Comparison of ENCODE assay signal across 24 cellular contexts in the genomic region with DNA sequence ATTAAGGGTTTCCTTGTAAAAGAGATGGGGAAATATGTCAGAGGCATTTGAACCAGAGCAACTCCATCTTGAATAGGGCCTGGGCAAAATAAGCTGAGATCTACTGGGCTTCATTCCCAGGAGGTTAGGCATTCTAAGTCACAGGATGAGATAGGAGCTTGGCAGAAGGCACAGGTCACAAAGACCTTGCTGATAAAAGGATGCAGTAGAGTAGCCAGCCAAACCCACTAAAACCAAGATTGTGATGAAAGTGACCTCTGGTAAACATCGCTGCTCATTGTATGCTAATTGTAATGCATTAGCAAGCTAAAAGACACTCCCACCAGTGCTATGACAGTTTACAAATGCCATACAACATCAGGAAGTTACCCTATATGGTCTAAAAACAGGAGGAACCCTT.
DNase-seq lines count a peak whose midpoint lies in the region; ATAC-seq and TF ChIP-seq lines count a peak whose summit lies in the region.
"Had no signal": no experiment of that assay in that cellular context is flagged by ENCODE, and none has a peak within 500 bp of the region (broad histone marks: within the 10 kb centered on the region; RNA-seq: fewer than 3 reads in every experiment).

No MANE protein-coding gene starts in this region.

- peak overlapping the region; percentile 17 for H2AFZ ChIP-seq in neuronal stem cell (ENCODE audit: low read length)

- H3K27me3 ChIP-seq in heart left ventricle (no peaks in the 10 kb centered on the region), right atrium auricular region (no peaks in the 10 kb centered on the region), neuronal stem cell (ENCODE audit: control insufficient read depth in 3 of 3, insufficient read depth in 3 of 3, low read depth in 1 of 3, low read length in 3 of 3) (no peaks in the 10 kb centered on the region), WERI-Rb-1 (ENCODE audit: insufficient read depth, low read depth, severe bottlenecking) (no peaks in the 10 kb centered on the region)
- H3K27me3 ChIP-seq in CD4-positive, alpha-beta T cell (ENCODE audit: control insufficient read depth, insufficient read depth, low read length) = no peaks in the 10 kb centered on the region
- H3K27me3 ChIP-seq: BLaER1 treated with 17β-estradiol and CSF1 and Interleukin-3, amounts not matched to agents 10 nM and 100 nM had no signal

- no peaks in the 10 kb centered on the region for H3K27me3 Mint-ChIP-seq in CD4-positive, alpha-beta T cell
- H3K27me3 Mint-ChIP-seq: B cell; CD4-positive, alpha-beta memory T cell; CD8-positive, alpha-beta memory T cell had no signal

- no peak overlapping the region for H3K4me2 ChIP-seq in neuronal stem cell (ENCODE audit: insufficient read depth, low read length, poor library complexity, severe bottlenecking)
- H3K4me2 ChIP-seq: A549; BLaER1 treated with 17β-estradiol and CSF1 and Interleukin-3, amounts not matched to agents 10 nM and 100 nM had no signal

- H2BK15ac ChIP-seq in neuronal stem cell (ENCODE audit: low read length) = no peak overlapping the region

- H3K4me3 Mint-ChIP-seq in CD4-positive, alpha-beta T cell = no peak overlapping the region
- H3K4me3 Mint-ChIP-seq: B cell; CD8-positive, alpha-beta memory T cell had no signal

- DNase-seq in heart left ventricle (peak in 1 of 5 donors; percentile 32), Right ventricle myocardium inferior (ENCODE audit: missing footprints) (no peak), left ventricle myocardium superior (no peak), right atrium auricular region (ENCODE audit: low spot score) (no peak), neuronal stem cell (ENCODE audit: low spot score) (no peak), WERI-Rb-1 (no peak)
- DNase-seq in CD4-positive, alpha-beta T cell = no peak
- DNase-seq: AML-193; CD4-positive, alpha-beta memory T cell; CD8-positive, alpha-beta memory T cell; COR-L47; DMS 273 treated with DMSO at 0.1 percent for 48 hours; DMS153; DMS53; DMS79; DND-41; EL; GDM1 had no signal

- no peaks in the 10 kb centered on the region for H3K79me1 ChIP-seq in neuronal stem cell (ENCODE audit: low read depth, low read length)

- H3K4ac ChIP-seq in neuronal stem cell (ENCODE audit: low read length) = no peak overlapping the region

- no peak overlapping the region for H3K23ac ChIP-seq in neuronal stem cell (ENCODE audit: low read depth, low read length, poor library complexity)

- H3K9ac ChIP-seq in neuronal stem cell (ENCODE audit: low read depth, low read length, poor library complexity) = no peak overlapping the region
- H3K9ac ChIP-seq: BLaER1 treated with 17β-estradiol and CSF1 and Interleukin-3, amounts not matched to agents 10 nM and 100 nM had no signal

- TF ChIP-seq CTCF in heart left ventricle (IDR thresholded peaks at IDR 0.05) (no peak), right atrium auricular region (IDR thresholded peaks at IDR 0.05) (no peak), WERI-Rb-1 (IDR thresholded peaks at IDR 0.05; ENCODE audit: low read depth, low read length) (no peak)
- no peak for TF ChIP-seq CTCF in CD4-positive, alpha-beta T cell (IDR thresholded peaks at IDR 0.05)

- H3K4me1 Mint-ChIP-seq in CD4-positive, alpha-beta T cell (ENCODE audit: low read depth) = no peaks in the 10 kb centered on the region
- H3K4me1 Mint-ChIP-seq: B cell; CD4-positive, alpha-beta memory T cell; CD8-positive, alpha-beta memory T cell had no signal

- no peak for TF ChIP-seq POLR2A in heart left ventricle (IDR thresholded peaks at IDR 0.05)

- POLR2A ChIA-PET in CD4-positive, alpha-beta T cell (lab: Charles Lee) = no interaction called here

- 75 to 87% (median 78%) methylated on average over 1 of the region's 1 CpG for WGBS in heart left ventricle, 4 donors
- no CpG with 5 or more reads among the region's 1 CpG for WGBS in neuronal stem cell (ENCODE audit: extremely low coverage in 2 of 2, insufficient read length in 2 of 2, insufficient replicate concordance in 1 of 2), 2 donors

- H2AK5ac ChIP-seq in neuronal stem cell (ENCODE audit: low read depth, low read length) = no peak overlapping the region

- H3K36me3 ChIP-seq in heart left ventricle (no peaks in the 10 kb centered on the region), right atrium auricular region (no peaks in the 10 kb centered on the region), neuronal stem cell (replicated peaks in 1 of 2; ENCODE audit: control insufficient read depth in 2 of 2, insufficient read depth in 2 of 2, low read length in 2 of 2) (no peaks in the 10 kb centered on the region), WERI-Rb-1 (no peaks in the 10 kb centered on the region)
- H3K36me3 ChIP-seq: BLaER1 treated with 17β-estradiol and CSF1 and Interleukin-3, amounts not matched to agents 10 nM and 100 nM had no signal

- H3K9me3 Mint-ChIP-seq in CD4-positive, alpha-beta T cell = peaks cover 5% of the 10 kb centered on the region

- CTCF ChIA-PET in CD4-positive, alpha-beta T cell (lab: Charles Lee) = no interaction called here

- ATAC-seq in heart left ventricle (peak; percentile 38 to 85 (median 78)), Right ventricle myocardium inferior (no peak), left ventricle myocardium superior (peak; percentile 74)
- ATAC-seq in CD4-positive, alpha-beta T cell (ENCODE audit: poor library complexity) = no peak
- ATAC-seq: A549, GM12878 had no signal

- H2BK120ac ChIP-seq in neuronal stem cell (ENCODE audit: low read depth, low read length) = no peak overlapping the region

- peak overlapping the region in 2 of 12 donors; percentile 52 to 72 for H3K27ac ChIP-seq in heart left ventricle
- no peak overlapping the region for H3K27ac ChIP-seq in right atrium auricular region
- no peak overlapping the region for H3K27ac ChIP-seq in neuronal stem cell (replicated peaks; ENCODE audit: low read length)
- H3K27ac ChIP-seq in CD4-positive, alpha-beta T cell (ENCODE audit: low read depth, low read length) = no peak overlapping the region
- no peak overlapping the region for H3K27ac ChIP-seq in WERI-Rb-1
- H3K27ac ChIP-seq: 22Rv1; A549; BLaER1 treated with 17β-estradiol and CSF1 and Interleukin-3, amounts not matched to agents 10 nM and 100 nM; C4-2B had no signal

- H3K27ac Mint-ChIP-seq in CD4-positive, alpha-beta T cell = no peak overlapping the region
- H3K27ac Mint-ChIP-seq: B cell; CD4-positive, alpha-beta memory T cell; CD8-positive, alpha-beta memory T cell had no signal

- H2BK5ac ChIP-seq in neuronal stem cell (ENCODE audit: low read length) = no peak overlapping the region

- H3K18ac ChIP-seq in neuronal stem cell (ENCODE audit: low read length) = no peak overlapping the region

- no peak overlapping the region for H4K91ac ChIP-seq in neuronal stem cell (ENCODE audit: low read depth, low read length, poor library complexity)

- H3K4me3 ChIP-seq in heart left ventricle = no peak overlapping the region
- H3K4me3 ChIP-seq in right atrium auricular region = no peak overlapping the region
- H3K4me3 ChIP-seq in neuronal stem cell (ENCODE audit: low read length in 2 of 2) = no peak overlapping the region
- no peak overlapping the region for H3K4me3 ChIP-seq in WERI-Rb-1 (ENCODE audit: low read depth, low read length)
- H3K4me3 ChIP-seq: A549; BLaER1 treated with 17β-estradiol and CSF1 and Interleukin-3, amounts not matched to agents 10 nM and 100 nM; GM12878 had no signal

- H2BK12ac ChIP-seq in neuronal stem cell (ENCODE audit: low read length) = no peak overlapping the region

- intact Hi-C loops in heart left ventricle (cut with DNase I) (no loop called here), Right ventricle myocardium inferior (cut with DNase I) (no loop called here), left ventricle myocardium superior (cut with micrococcal nuclease) (no loop called here)
- intact Hi-C loops in CD4-positive, alpha-beta T cell (cut with DNase I, micrococcal nuclease) = no loop called here

- H4K8ac ChIP-seq in neuronal stem cell (ENCODE audit: low read depth, low read length) = no peak overlapping the region

- peaks cover 0 to 9% (median 0%) of the 10 kb centered on the region in 12 donors for H3K4me1 ChIP-seq in heart left ventricle
- no peaks in the 10 kb centered on the region for H3K4me1 ChIP-seq in right atrium auricular region
- H3K4me1 ChIP-seq in neuronal stem cell (ENCODE audit: control insufficient read depth in 2 of 2, insufficient read depth in 1 of 2, low read depth in 1 of 2, low read length in 2 of 2) = peaks cover 0 to 5% of the 10 kb centered on the region in 2 donors
- H3K4me1 ChIP-seq: A549; BLaER1 treated with 17β-estradiol and CSF1 and Interleukin-3, amounts not matched to agents 10 nM and 100 nM had no signal

- no peak overlapping the region for H3K14ac ChIP-seq in neuronal stem cell (ENCODE audit: low read length)

- H3K36me3 Mint-ChIP-seq in CD4-positive, alpha-beta T cell (ENCODE audit: low read depth) = no peaks in the 10 kb centered on the region
- H3K36me3 Mint-ChIP-seq: CD4-positive, alpha-beta memory T cell; CD8-positive, alpha-beta memory T cell had no signal

- peaks cover 0 to 12% (median 0%) of the 10 kb centered on the region in 12 donors for H3K9me3 ChIP-seq in heart left ventricle
- H3K9me3 ChIP-seq in right atrium auricular region = no peaks in the 10 kb centered on the region
- peaks cover 2% of the 10 kb centered on the region in 2 donors for H3K9me3 ChIP-seq in neuronal stem cell (replicated peaks in 1 of 2; ENCODE audit: control insufficient read depth in 2 of 2, insufficient read depth in 1 of 2, low read depth in 1 of 2, low read length in 2 of 2)
- peaks cover 14% of the 10 kb centered on the region for H3K9me3 ChIP-seq in CD4-positive, alpha-beta T cell (ENCODE audit: control insufficient read depth, low read length)
- H3K9me3 ChIP-seq in WERI-Rb-1 (ENCODE audit: severe bottlenecking) = peaks cover 3% of the 10 kb centered on the region
- H3K9me3 ChIP-seq: A549 had no signal

Comparison
In these comparisons a context has a peak if more than half of its experiments do, and no peak if none do; other contexts are left out.
1. ATAC-seq: peak in heart left ventricle (4 of 4) and left ventricle myocardium superior (single experiment); none in Right ventricle myocardium inferior (single experiment) and CD4-positive, alpha-beta T cell (single experiment).